ENCODE assay signal across 8 cellular contexts in the genomic region with DNA sequence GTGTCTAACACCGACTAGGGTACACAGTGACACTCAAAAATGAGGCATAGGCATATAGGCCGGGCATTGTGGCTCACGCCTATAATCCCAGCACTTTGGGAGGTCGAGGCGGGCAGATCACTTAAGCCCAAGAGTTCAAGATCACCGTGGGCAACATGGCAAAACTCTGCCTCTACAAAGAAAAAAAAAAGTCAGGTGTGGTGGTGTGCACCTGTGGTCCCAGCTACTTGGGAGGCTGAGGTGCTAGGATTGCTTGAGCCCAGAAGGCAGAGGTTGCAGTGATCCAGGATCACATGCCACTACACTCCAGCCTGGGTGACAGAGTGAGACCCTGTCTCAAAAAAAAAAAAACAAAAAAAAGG. TPM values are rescaled to one million over a fixed set of nuclear protein-coding genes. Genes with fewer than 3 reads are reported as not detected.
DNase-seq lines count a peak whose midpoint lies in the region; ATAC-seq, FAIRE-seq and TF ChIP-seq lines count a peak whose summit lies in the region.
"Not testable (repeated sequence)": the region's sequence is repeated elsewhere in the genome, so short reads cannot be mapped to it uniquely, and the experiment has no call there.

No MANE protein-coding gene starts in this region.

- not testable (repeated sequence) for H3K79me2 ChIP-seq in Karpas-422 (ENCODE audit: low read length); keratinocyte (ENCODE audit: control insufficient read depth, insufficient read depth, low read length); parathyroid adenoma

- peaks cover 23% of the 10 kb centered on the region for H3K4me1 Mint-ChIP-seq in activated B cell treated with CpG ODN at 0.5 μM for 24 hours
- H3K4me1 Mint-ChIP-seq in activated naive CD8-positive, alpha-beta T cell treated with anti-CD3 and anti-CD28 coated beads, Interleukin-2, amount 50 U/mL, for 24 hours, result peaks cover 45% of the 10 kb centered on the region
- peaks cover 13 to 24% of the 10 kb centered on the region in 2 donors for H3K4me1 Mint-ChIP-seq in effector memory CD8-positive, alpha-beta T cell (ENCODE audit: low read depth in 2 of 2)

- 91 to 92% methylated on average over 6 of the region's 6 CpGs for WGBS in thyroid gland, 2 donors

- H4K20me1 ChIP-seq in Karpas-422 (ENCODE audit: insufficient read depth, low read depth, low read length); keratinocyte (ENCODE audit: control insufficient read depth, extremely low read depth, insufficient read depth, low read length): not testable (repeated sequence)

- H3K4me3 ChIP-seq in Karpas-422 (ENCODE audit: low read length) (peak overlapping the region; percentile 8; the same call in 1 of the 2 replicates), keratinocyte (ENCODE audit: control insufficient read depth in 2 of 3, extremely low read depth in 1 of 3, insufficient read depth in 2 of 3, low read depth in 1 of 3, low read length in 3 of 3) (peak overlapping the region in 1 of 3 experiments; percentile 15)
- not testable (repeated sequence) for H3K4me3 ChIP-seq in parathyroid adenoma (ENCODE audit: low read depth, low read length); thyroid gland (replicated peaks in 1 of 3)

- 0 out of 2 replicates have a peak overlapping the region, but pooled peaks have one; percentile 10 for H2AFZ ChIP-seq in Karpas-422 (ENCODE audit: low read length)
- not testable (repeated sequence) for H2AFZ ChIP-seq in keratinocyte (ENCODE audit: control insufficient read depth, low read length); parathyroid adenoma

- H3K9me1 ChIP-seq in keratinocyte (ENCODE audit: control insufficient read depth, extremely low read depth, insufficient read depth, low read length), result not testable (repeated sequence)

- not testable (repeated sequence) for ATAC-seq in activated B cell treated with CpG ODN at 0.5 μM for 24 hours (ENCODE audit: low read depth); activated naive CD8-positive, alpha-beta T cell treated with anti-CD3 and anti-CD28 coated beads, Interleukin-2, amount 50 U/mL, for 24 hours; effector memory CD8-positive, alpha-beta T cell (replicated peaks)

- CTCF ChIA-PET in activated B cell treated with CpG ODN at 0.5 μM for 24 hours (lab: Charles Lee), result not testable (repeated sequence)

- H3K9me3 Mint-ChIP-seq in activated B cell treated with CpG ODN at 0.5 μM for 24 hours; activated naive CD8-positive, alpha-beta T cell treated with anti-CD3 and anti-CD28 coated beads, Interleukin-2, amount 50 U/mL, for 24 hours; effector memory CD8-positive, alpha-beta T cell: not testable (repeated sequence)

- intact Hi-C loops in activated B cell treated with CpG ODN at 0.5 μM for 24 hours (cut with micrococcal nuclease), result loop anchor here (1.0 kb wide), 2 partner anchors 7 to 13 kb away; no protein-coding TSS in a partner anchor
- intact Hi-C loops in thyroid gland (cut with DNase I), result not testable (repeated sequence)

- not testable (repeated sequence) for FAIRE-seq in keratinocyte (lab: Jason Lieb, UNC)

- not testable (repeated sequence) for H3K27me3 Mint-ChIP-seq in activated B cell treated with CpG ODN at 0.5 μM for 24 hours; activated naive CD8-positive, alpha-beta T cell treated with anti-CD3 and anti-CD28 coated beads, Interleukin-2, amount 50 U/mL, for 24 hours; effector memory CD8-positive, alpha-beta T cell

- not testable (repeated sequence) for DNase-seq in Karpas-422; activated B cell treated with CpG ODN at 0.5 μM for 24 hours; activated naive CD8-positive, alpha-beta T cell treated with anti-CD3 and anti-CD28 coated beads, Interleukin-2, amount 50 U/mL, for 24 hours; effector memory CD8-positive, alpha-beta T cell; keratinocyte (ENCODE audit: low read depth, low spot score); thyroid gland

- dilution Hi-C loops in keratinocyte (cut with MboI; ENCODE audit: extremely low pct_ligation_motif_present, low sequenced_read_pairs), result not testable (repeated sequence)

- not testable (repeated sequence) for H3K9me3 ChIP-seq in Karpas-422 (ENCODE audit: low read length); keratinocyte (ENCODE audit: control insufficient read depth, low read depth, low read length); parathyroid adenoma (ENCODE audit: control insufficient read depth, low read length); thyroid gland

- peak overlapping the region; percentile 63 for H3K4me3 Mint-ChIP-seq in activated B cell treated with CpG ODN at 0.5 μM for 24 hours
- H3K4me3 Mint-ChIP-seq in activated naive CD8-positive, alpha-beta T cell treated with anti-CD3 and anti-CD28 coated beads, Interleukin-2, amount 50 U/mL, for 24 hours, result peak overlapping the region; percentile 52
- peak overlapping the region; percentile 73 to 77 for H3K4me3 Mint-ChIP-seq in effector memory CD8-positive, alpha-beta T cell

- peaks cover 80% of the 10 kb centered on the region for H3K4me1 ChIP-seq in Karpas-422 (ENCODE audit: low read length)
- H3K4me1 ChIP-seq in keratinocyte (ENCODE audit: control insufficient read depth, extremely low read depth, insufficient read depth, low read length), result peaks cover 43% of the 10 kb centered on the region
- not testable (repeated sequence) for H3K4me1 ChIP-seq in parathyroid adenoma
- H3K4me1 ChIP-seq in thyroid gland, result peaks cover 5 to 50% of the 10 kb centered on the region in 2 donors

- not testable (repeated sequence) for TF ChIP-seq POLR2A in thyroid gland (IDR thresholded peaks at IDR 0.05)

- POLR2A ChIA-PET in activated B cell treated with CpG ODN at 0.5 μM for 24 hours (lab: Charles Lee), result not testable (repeated sequence)

- H3K4me2 ChIP-seq in Karpas-422 (ENCODE audit: low read depth, low read length, poor library complexity, severe bottlenecking) (peak overlapping the region; percentile 52), keratinocyte (ENCODE audit: control insufficient read depth, extremely low read depth, insufficient read depth, low read depth, low read length) (peak overlapping the region; percentile 84)
- not testable (repeated sequence) for H3K4me2 ChIP-seq in parathyroid adenoma (ENCODE audit: low read length)

- H3K27ac ChIP-seq in C4-2B, result peak overlapping the region; percentile 79
- peak overlapping the region; percentile 96 for H3K27ac ChIP-seq in Karpas-422 (ENCODE audit: low read length)
- peak overlapping the region; percentile 99 for H3K27ac ChIP-seq in keratinocyte (ENCODE audit: control insufficient read depth, insufficient read depth, low read length)
- H3K27ac ChIP-seq in parathyroid adenoma, result peak overlapping the region; percentile 49
- H3K27ac ChIP-seq in thyroid gland, result peak overlapping the region in 2 of 3 donors; percentile 45 to 65

- peak overlapping the region; percentile 93 for H3K27ac Mint-ChIP-seq in activated B cell treated with CpG ODN at 0.5 μM for 24 hours
- peak overlapping the region; percentile 91 for H3K27ac Mint-ChIP-seq in activated naive CD8-positive, alpha-beta T cell treated with anti-CD3 and anti-CD28 coated beads, Interleukin-2, amount 50 U/mL, for 24 hours
- peak overlapping the region; percentile 94 to 97 for H3K27ac Mint-ChIP-seq in effector memory CD8-positive, alpha-beta T cell

- H3K9ac ChIP-seq in Karpas-422 (ENCODE audit: low read length) (peak overlapping the region; percentile 55), keratinocyte (ENCODE audit: control insufficient read depth, extremely low read depth, insufficient read depth, low read length) (peak overlapping the region; percentile 88)
- H3K9ac ChIP-seq in parathyroid adenoma, result not testable (repeated sequence)

- H3K9me2 ChIP-seq in Karpas-422 (replicated peaks; ENCODE audit: insufficient read depth, low read length), result not testable (repeated sequence)

- H3K36me3 Mint-ChIP-seq in activated B cell treated with CpG ODN at 0.5 μM for 24 hours (ENCODE audit: low read depth); activated naive CD8-positive, alpha-beta T cell treated with anti-CD3 and anti-CD28 coated beads, Interleukin-2, amount 50 U/mL, for 24 hours (ENCODE audit: low read depth); effector memory CD8-positive, alpha-beta T cell (ENCODE audit: insufficient read depth): not testable (repeated sequence)

- H3K27me3 ChIP-seq in Karpas-422 (ENCODE audit: low read length); keratinocyte (ENCODE audit: control insufficient read depth, extremely low read depth, insufficient read depth, low read length); parathyroid adenoma (ENCODE audit: control insufficient read depth, insufficient read depth, low read length); thyroid gland: not testable (repeated sequence)

- not testable (repeated sequence) for H3K36me3 ChIP-seq in Karpas-422 (ENCODE audit: insufficient read depth, low read length); keratinocyte (ENCODE audit: control insufficient read depth in 2 of 2, extremely low read depth in 1 of 2, insufficient read depth in 2 of 2, low read length in 2 of 2); parathyroid adenoma (ENCODE audit: control insufficient read depth, insufficient read depth, low read length); thyroid gland

- not testable (repeated sequence) for TF ChIP-seq CTCF in C4-2B (conservative IDR thresholded peaks at IDR 0.05); activated B cell treated with CpG ODN at 0.5 μM for 24 hours (IDR thresholded peaks at IDR 0.05); keratinocyte (optimal IDR thresholded peaks at IDR 0.05 in 1 of 3, IDR thresholded peaks at IDR 0.05 in 1 of 3, conservative IDR thresholded peaks at IDR 0.05 in 1 of 3; ENCODE audit: extremely low read depth in 1 of 3, insufficient read depth in 2 of 3, low read length in 3 of 3); parathyroid adenoma (IDR thresholded peaks at IDR 0.05); thyroid gland (IDR thresholded peaks at IDR 0.05)

RNA-seq across cellular contexts. Expression of gene TOP1, which starts 24.7 kb away (rescaled TPM):
- total RNA-seq in Karpas-422 (2014; rRNA removed; shearing (Covaris generic); ENCODE audit: low replicate concordance), result 89.5 and 101 TPM in 2 replicates
- total RNA-seq in activated B cell treated with CpG ODN at 0.5 μM for 24 hours (62.7 and 63.3 TPM in 2 replicates), thyroid gland (10 to 100 TPM; 31.3 to 46.3 (median 41.4) TPM)
- polyA plus RNA-seq in keratinocyte, result 13.8 to 25.2 TPM (median 20.4 TPM) in 3 replicates
- polyA plus RNA-seq in keratinocyte (2011; ENCODE audit: low read depth), result 249 TPM
- polyA plus RNA-seq in keratinocyte (2011; cell fraction: cytosol; rRNA removed), result 15.7 and 22.8 TPM in 2 replicates
- polyA plus RNA-seq in keratinocyte (2011; cell fraction: nucleus; rRNA removed), result 30.5 and 40.4 TPM in 2 replicates
- polyA plus RNA-seq in keratinocyte (2012; ENCODE audit: low replicate concordance), result 58.4 and 64.0 TPM in 2 replicates
- polyA minus RNA-seq in keratinocyte, result 7.4 to 27.4 TPM (median 7.8 TPM) in 3 replicates
- 16.5 TPM for polyA minus RNA-seq in keratinocyte (2011; cell fraction: cytosol; rRNA and poly(A)+ RNA removed)
- 14.8 and 40.6 TPM in 2 replicates for polyA minus RNA-seq in keratinocyte (2011; cell fraction: nucleus; rRNA and poly(A)+ RNA removed)

Comparison
In these comparisons a context has a peak if more than half of its experiments do, and no peak if none do; other contexts are left out.
1. H3K27ac ChIP-seq: peak in every context shown above with its lines; median percentile 99 in keratinocyte; 96 in Karpas-422; 79 in C4-2B; 55 in thyroid gland; 49 in parathyroid adenoma.